ENCODE assay signal across 17 cellular contexts in genomic region chr16:72797606-72798005, GRCh38.
"Had no signal": no experiment of that assay in that cellular context is flagged by ENCODE, and none has a peak within 500 bp of the region (broad histone marks: within the 10 kb centered on the region; RNA-seq: fewer than 3 reads in every experiment).

No MANE protein-coding gene starts in this region.

- DNase-seq: activated CD4-positive, alpha-beta T cell treated with anti-CD3 and anti-CD28 coated beads, Interleukin-2, amount 50 U/mL, for 48 hours; activated CD4-positive, CD25-positive, alpha-beta regulatory T cell treated with anti-CD3 and anti-CD28 coated beads, Interleukin-2, amount 50 U/mL, for 72 hours; activated naive CD4-positive, alpha-beta T cell; activated T-cell treated with anti-CD3 and anti-CD28 coated beads, Interleukin-2, amount 50 U/mL, for 72 hours; aorta; colonic mucosa; foreskin melanocyte; head of caudate nucleus; mesenchymal stem cell; nephron progenitor cell; stimulated activated CD4-positive, alpha-beta T cell treated with anti-CD3 and anti-CD28 coated beads, Interleukin-2, amount 100 ng/mL, for 24 hours; stimulated activated naive CD4-positive, alpha-beta T cell treated with Interleukin-2 at 50 U/mL for 16 hours; T-helper 9 cell; testis had no signal

- H3K27me3 ChIP-seq: colonic mucosa, testis had no signal

- ATAC-seq: activated T-cell treated with anti-CD3 and anti-CD28 coated beads, Interleukin-2, amount 50 U/mL, for 72 hours; left lobe of liver; sciatic nerve had no signal

- H3K9me3 ChIP-seq: colonic mucosa, prostate gland, testis had no signal

- H3K27ac ChIP-seq: colonic mucosa, prostate gland, testis had no signal

- H3K4me3 ChIP-seq: colonic mucosa, prostate gland, testis had no signal

- H3K36me3 ChIP-seq: colonic mucosa had no signal

- H3K4me1 ChIP-seq: colonic mucosa, prostate gland, testis had no signal
